In the genomic region with DNA sequence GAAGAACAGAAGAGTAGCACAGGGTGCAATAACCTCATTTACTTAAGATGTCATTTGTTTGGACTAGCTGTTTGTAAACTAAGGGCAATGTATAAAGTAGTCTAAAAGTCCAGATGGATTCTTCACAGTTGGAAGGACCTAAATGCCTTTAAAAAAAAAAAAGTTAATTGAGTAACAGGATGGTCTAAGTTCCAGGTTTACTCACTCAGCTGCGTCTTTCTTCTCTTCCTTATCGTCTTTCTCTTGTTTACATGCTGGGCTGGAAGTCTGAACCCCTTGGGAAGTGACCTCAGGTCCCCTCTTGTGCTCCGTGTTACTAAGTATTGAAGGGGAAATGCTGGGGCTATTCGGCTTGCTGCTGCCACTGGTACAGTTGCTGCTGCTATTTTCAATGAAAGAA, we compare ENCODE assay signal across 20 cellular contexts.
DNase-seq lines count a peak whose midpoint lies in the region; ATAC-seq and TF ChIP-seq lines count a peak whose summit lies in the region.
"Had no signal": no experiment of that assay in that cellular context is flagged by ENCODE, and none has a peak within 500 bp of the region (broad histone marks: within the 10 kb centered on the region; RNA-seq: fewer than 3 reads in every experiment).

No MANE protein-coding gene starts in this region.

- DNase-seq in stimulated activated naive CD8-positive, alpha-beta T cell treated with anti-CD3 and anti-CD28 coated beads, Interleukin-15, amount 100 ng/mL, for 72 hours: no peak
- DNase-seq in fibroblast of pulmonary artery (ENCODE audit: low read depth) (peak; percentile 76), dedifferentiated amniotic fluid mesenchymal stem cell (ENCODE audit: extremely low spot score) (no peak), endodermal cell (no peak), NCI-H2029 (lab: John Stamatoyannopoulos, UW) (no peak)
- DNase-seq: activated CD4-positive, CD25-positive, alpha-beta regulatory T cell treated with anti-CD3 and anti-CD28 coated beads, Interleukin-2, amount 50 U/mL, for 72 hours; central memory CD4-positive, alpha-beta T cell; Kasumi-1; mammary epithelial cell; NCI-H1105; NCI-H526 treated with DMSO at 0.1 percent for 48 hours; T-helper 9 cell; thyroid gland had no signal

- H3K27ac ChIP-seq in mesodermal cell (ENCODE audit: low read depth, low read length, severe bottlenecking) (peak overlapping the region; percentile 49), endodermal cell (ENCODE audit: low read depth, low read length) (no peak overlapping the region)

- no peak overlapping the region for H3K4me3 Mint-ChIP-seq in stimulated activated naive CD8-positive, alpha-beta T cell treated with anti-CD3 and anti-CD28 coated beads, Interleukin-15, Interleukin-2, amounts not matched to agents 100 ng/mL and 50 ng/mL, for 24 hours
- no peak overlapping the region for H3K4me3 Mint-ChIP-seq in stimulated activated naive CD8-positive, alpha-beta T cell treated with anti-CD3 and anti-CD28 coated beads, Interleukin-15, amount 100 ng/mL, for 72 hours
- H3K4me3 Mint-ChIP-seq in endodermal cell: no peak overlapping the region
- H3K4me3 Mint-ChIP-seq: activated T-helper 17 cell treated with anti-CD3 and anti-CD28 coated beads, Interleukin-2, amount 50 U/mL, for 72 hours; CD14-positive monocyte; natural killer cell treated with Interleukin-12 subunit alpha and Interleukin-12 subunit beta and Interleukin-15 and Interleukin-18, amount 100 ng/mL, for 72 hours; stimulated activated effector memory CD8-positive, alpha-beta T cell treated with anti-CD3 and anti-CD28 coated beads, Interleukin-12 subunit alpha, Interleukin-12 subunit beta, amount 100 ng/mL, for 72 hours had no signal

- 85 to 100% methylated on average over 2 to 3 of the region's 4 CpGs for WGBS in mesodermal cell (ENCODE audit: insufficient coverage in 2 of 2), 2 experiments
- 85 to 92% methylated on average over 2 to 4 of the region's 4 CpGs for WGBS in endodermal cell (ENCODE audit: insufficient coverage in 1 of 2, insufficient read length in 1 of 2), 2 experiments

- H3K27ac Mint-ChIP-seq in stimulated activated naive CD8-positive, alpha-beta T cell treated with anti-CD3 and anti-CD28 coated beads, Interleukin-15, Interleukin-2, amounts not matched to agents 100 ng/mL and 50 ng/mL, for 24 hours: peak overlapping the region; percentile 55
- H3K27ac Mint-ChIP-seq in stimulated activated naive CD8-positive, alpha-beta T cell treated with anti-CD3 and anti-CD28 coated beads, Interleukin-15, amount 100 ng/mL, for 72 hours: no peak overlapping the region
- no peak overlapping the region for H3K27ac Mint-ChIP-seq in endodermal cell
- H3K27ac Mint-ChIP-seq: activated T-helper 17 cell treated with anti-CD3 and anti-CD28 coated beads, Interleukin-2, amount 50 U/mL, for 72 hours had no signal

- peaks cover 64% of the 10 kb centered on the region for H3K36me3 Mint-ChIP-seq in stimulated activated naive CD8-positive, alpha-beta T cell treated with anti-CD3 and anti-CD28 coated beads, Interleukin-15, Interleukin-2, amounts not matched to agents 100 ng/mL and 50 ng/mL, for 24 hours (ENCODE audit: low read depth)
- H3K36me3 Mint-ChIP-seq in endodermal cell (ENCODE audit: low read depth): peaks cover 58% of the 10 kb centered on the region

- H3K27me3 ChIP-seq in endodermal cell (ENCODE audit: control insufficient read depth, insufficient read depth, low read length, poor library complexity, severe bottlenecking): no peaks in the 10 kb centered on the region
- H3K27me3 ChIP-seq: thyroid gland had no signal

- H3K36me3 ChIP-seq in mesodermal cell (ENCODE audit: control insufficient read depth, insufficient read depth, low read length): peaks cover 93% of the 10 kb centered on the region
- H3K36me3 ChIP-seq in endodermal cell (ENCODE audit: control insufficient read depth, insufficient read depth, low read length): peaks cover 88% of the 10 kb centered on the region

- H3K4me1 Mint-ChIP-seq in stimulated activated naive CD8-positive, alpha-beta T cell treated with anti-CD3 and anti-CD28 coated beads, Interleukin-15, Interleukin-2, amounts not matched to agents 100 ng/mL and 50 ng/mL, for 24 hours (ENCODE audit: low read depth): no peaks in the 10 kb centered on the region
- no peaks in the 10 kb centered on the region for H3K4me1 Mint-ChIP-seq in stimulated activated naive CD8-positive, alpha-beta T cell treated with anti-CD3 and anti-CD28 coated beads, Interleukin-15, amount 100 ng/mL, for 72 hours
- H3K4me1 Mint-ChIP-seq in endodermal cell: peaks cover 2% of the 10 kb centered on the region
- H3K4me1 Mint-ChIP-seq: activated T-helper 17 cell treated with anti-CD3 and anti-CD28 coated beads, Interleukin-2, amount 50 U/mL, for 72 hours; CD14-positive monocyte; stimulated activated effector memory CD8-positive, alpha-beta T cell treated with anti-CD3 and anti-CD28 coated beads, Interleukin-12 subunit alpha, Interleukin-12 subunit beta, amount 100 ng/mL, for 72 hours had no signal

- H3K9ac ChIP-seq in endodermal cell (ENCODE audit: extremely low read depth, low read length, poor library complexity, severe bottlenecking): no peak overlapping the region

- H3K4me3 ChIP-seq in fibroblast of pulmonary artery (replicated peaks; ENCODE audit: low read depth, low read length) (no peak overlapping the region), mesodermal cell (ENCODE audit: extremely low read depth, insufficient read depth, low read length, poor library complexity, severe bottlenecking) (no peak overlapping the region), endodermal cell (ENCODE audit: low read length) (no peak overlapping the region)
- H3K4me3 ChIP-seq: thyroid gland had no signal

- H3K27me3 Mint-ChIP-seq in stimulated activated naive CD8-positive, alpha-beta T cell treated with anti-CD3 and anti-CD28 coated beads, Interleukin-15, Interleukin-2, amounts not matched to agents 100 ng/mL and 50 ng/mL, for 24 hours: no peaks in the 10 kb centered on the region
- H3K27me3 Mint-ChIP-seq in stimulated activated naive CD8-positive, alpha-beta T cell treated with anti-CD3 and anti-CD28 coated beads, Interleukin-15, amount 100 ng/mL, for 72 hours: no peaks in the 10 kb centered on the region
- H3K27me3 Mint-ChIP-seq in endodermal cell (ENCODE audit: insufficient read depth): no peaks in the 10 kb centered on the region
- H3K27me3 Mint-ChIP-seq: activated T-helper 17 cell treated with anti-CD3 and anti-CD28 coated beads, Interleukin-2, amount 50 U/mL, for 72 hours; natural killer cell treated with Interleukin-12 subunit alpha and Interleukin-12 subunit beta and Interleukin-15 and Interleukin-18, amount 100 ng/mL, for 72 hours had no signal

- H3K4me1 ChIP-seq in mesodermal cell (ENCODE audit: control insufficient read depth, insufficient read depth, low read length, poor library complexity, severe bottlenecking) (peaks cover 7% of the 10 kb centered on the region), endodermal cell (ENCODE audit: control insufficient read depth, insufficient read depth, low read length) (no peaks in the 10 kb centered on the region)
- H3K4me1 ChIP-seq: thyroid gland had no signal

- no peak for ATAC-seq in stimulated activated naive CD8-positive, alpha-beta T cell treated with anti-CD3 and anti-CD28 coated beads, Interleukin-15, amount 100 ng/mL, for 72 hours
- ATAC-seq in GM21619 (IDR thresholded peaks at IDR 0.05; ENCODE audit: unreplicated experiment): no peak
- ATAC-seq: activated T-helper 17 cell treated with anti-CD3 and anti-CD28 coated beads, Interleukin-2, amount 50 U/mL, for 72 hours; natural killer cell treated with Interleukin-12 subunit alpha and Interleukin-12 subunit beta and Interleukin-15 and Interleukin-18, amount 100 ng/mL, for 72 hours; stimulated activated effector memory CD8-positive, alpha-beta T cell treated with anti-CD3 and anti-CD28 coated beads, Interleukin-12 subunit alpha, Interleukin-12 subunit beta, amount 100 ng/mL, for 72 hours had no signal

- TF ChIP-seq CTCF in fibroblast of pulmonary artery (IDR thresholded peaks at IDR 0.05; ENCODE audit: low read length, missing control alignments) (no peak), endodermal cell (conservative IDR thresholded peaks at IDR 0.05) (no peak)

- H3K9me3 Mint-ChIP-seq in stimulated activated naive CD8-positive, alpha-beta T cell treated with anti-CD3 and anti-CD28 coated beads, Interleukin-15, Interleukin-2, amounts not matched to agents 100 ng/mL and 50 ng/mL, for 24 hours: no peaks in the 10 kb centered on the region
- H3K9me3 Mint-ChIP-seq in stimulated activated naive CD8-positive, alpha-beta T cell treated with anti-CD3 and anti-CD28 coated beads, Interleukin-15, amount 100 ng/mL, for 72 hours: no peaks in the 10 kb centered on the region
- H3K9me3 Mint-ChIP-seq in endodermal cell: no peaks in the 10 kb centered on the region
- H3K9me3 Mint-ChIP-seq: activated T-helper 17 cell treated with anti-CD3 and anti-CD28 coated beads, Interleukin-2, amount 50 U/mL, for 72 hours; CD14-positive monocyte; natural killer cell treated with Interleukin-12 subunit alpha and Interleukin-12 subunit beta and Interleukin-15 and Interleukin-18, amount 100 ng/mL, for 72 hours; stimulated activated effector memory CD8-positive, alpha-beta T cell treated with anti-CD3 and anti-CD28 coated beads, Interleukin-12 subunit alpha, Interleukin-12 subunit beta, amount 100 ng/mL, for 72 hours had no signal

- no peaks in the 10 kb centered on the region for H3K9me3 ChIP-seq in mesodermal cell (ENCODE audit: control insufficient read depth, low read length)
- H3K9me3 ChIP-seq in endodermal cell (ENCODE audit: control insufficient read depth, low read length): no peaks in the 10 kb centered on the region
- H3K9me3 ChIP-seq: thyroid gland had no signal
